Comparison of ENCODE assay signal across 1 cellular context in the genomic region with DNA sequence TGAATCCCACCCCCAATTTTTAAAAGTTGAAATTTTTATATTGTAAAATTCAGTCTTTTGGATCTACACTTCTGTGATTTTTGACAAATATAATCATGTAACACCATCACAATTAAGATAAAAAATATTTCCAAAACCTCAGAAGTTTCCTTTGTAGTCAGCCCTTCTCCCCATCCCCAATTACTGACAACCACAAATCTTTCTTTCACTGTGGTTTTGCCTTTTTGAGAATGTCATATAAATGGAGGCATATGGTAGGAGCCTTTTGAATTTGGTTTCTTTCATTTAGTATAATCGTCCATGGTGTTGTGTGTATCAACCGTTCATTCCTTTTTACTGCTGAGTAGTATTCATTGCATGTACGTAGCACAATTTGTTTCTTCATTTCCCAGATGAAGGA.
TF ChIP-seq lines count a peak whose summit lies in the region.

No MANE protein-coding gene starts in this region.

TF ChIP-seq in K562, 482 proteins besides CTCF, POLR2A, EP300 and RAD21:
- TF ChIP-seq, protein P1, sequence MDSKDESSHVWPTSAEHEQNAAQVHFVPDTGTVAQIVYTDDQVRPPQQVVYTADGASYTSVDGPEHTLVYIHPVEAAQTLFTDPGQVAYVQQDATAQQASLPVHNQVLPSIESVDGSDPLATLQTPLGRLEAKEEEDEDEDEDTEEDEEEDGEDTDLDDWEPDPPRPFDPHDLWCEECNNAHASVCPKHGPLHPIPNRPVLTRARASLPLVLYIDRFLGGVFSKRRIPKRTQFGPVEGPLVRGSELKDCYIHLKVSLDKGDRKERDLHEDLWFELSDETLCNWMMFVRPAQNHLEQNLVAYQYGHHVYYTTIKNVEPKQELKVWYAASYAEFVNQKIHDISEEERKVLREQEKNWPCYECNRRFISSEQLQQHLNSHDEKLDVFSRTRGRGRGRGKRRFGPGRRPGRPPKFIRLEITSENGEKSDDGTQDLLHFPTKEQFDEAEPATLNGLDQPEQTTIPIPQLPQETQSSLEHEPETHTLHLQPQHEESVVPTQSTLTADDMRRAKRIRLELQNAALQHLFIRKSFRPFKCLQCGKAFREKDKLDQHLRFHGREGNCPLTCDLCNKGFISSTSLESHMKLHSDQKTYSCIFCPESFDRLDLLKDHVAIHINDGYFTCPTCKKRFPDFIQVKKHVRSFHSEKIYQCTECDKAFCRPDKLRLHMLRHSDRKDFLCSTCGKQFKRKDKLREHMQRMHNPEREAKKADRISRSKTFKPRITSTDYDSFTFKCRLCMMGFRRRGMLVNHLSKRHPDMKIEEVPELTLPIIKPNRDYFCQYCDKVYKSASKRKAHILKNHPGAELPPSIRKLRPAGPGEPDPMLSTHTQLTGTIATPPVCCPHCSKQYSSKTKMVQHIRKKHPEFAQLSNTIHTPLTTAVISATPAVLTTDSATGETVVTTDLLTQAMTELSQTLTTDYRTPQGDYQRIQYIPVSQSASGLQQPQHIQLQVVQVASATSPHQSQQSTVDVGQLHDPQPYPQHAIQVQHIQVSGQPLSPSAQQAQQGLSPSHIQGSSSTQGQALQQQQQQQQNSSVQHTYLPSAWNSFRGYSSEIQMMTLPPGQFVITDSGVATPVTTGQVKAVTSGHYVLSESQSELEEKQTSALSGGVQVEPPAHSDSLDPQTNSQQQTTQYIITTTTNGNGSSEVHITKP (IDR thresholded peaks at IDR 0.05; ENCODE audit: partially characterized antibody) = no peak
- TF ChIP-seq KLF13 (tag; IDR thresholded peaks at IDR 0.05; ENCODE audit: borderline replicate concordance, low read depth) (no peak), PYGO2 (tag; IDR thresholded peaks at IDR 0.05) (no peak), PRPF4 (IDR thresholded peaks at IDR 0.05; ENCODE audit: insufficient read depth, low read depth, low read length, poor library complexity, severe bottlenecking) (no peak), TAL1 (IDR thresholded peaks at IDR 0.05) (no peak), SAFB (IDR thresholded peaks at IDR 0.05; ENCODE audit: borderline replicate concordance, low read depth, low read length) (no peak)
- TF ChIP-seq, protein P2, sequence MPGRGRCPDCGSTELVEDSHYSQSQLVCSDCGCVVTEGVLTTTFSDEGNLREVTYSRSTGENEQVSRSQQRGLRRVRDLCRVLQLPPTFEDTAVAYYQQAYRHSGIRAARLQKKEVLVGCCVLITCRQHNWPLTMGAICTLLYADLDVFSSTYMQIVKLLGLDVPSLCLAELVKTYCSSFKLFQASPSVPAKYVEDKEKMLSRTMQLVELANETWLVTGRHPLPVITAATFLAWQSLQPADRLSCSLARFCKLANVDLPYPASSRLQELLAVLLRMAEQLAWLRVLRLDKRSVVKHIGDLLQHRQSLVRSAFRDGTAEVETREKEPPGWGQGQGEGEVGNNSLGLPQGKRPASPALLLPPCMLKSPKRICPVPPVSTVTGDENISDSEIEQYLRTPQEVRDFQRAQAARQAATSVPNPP (IDR thresholded peaks at IDR 0.05; ENCODE audit: borderline replicate concordance, insufficient read depth, insufficient read length) = no peak
